Comparison of ENCODE assay signal across 20 cellular contexts in genomic region chr6:18976966-18977365, GRCh38.
"Had no signal": no experiment of that assay in that cellular context is flagged by ENCODE, and none has a peak within 500 bp of the region (broad histone marks: within the 10 kb centered on the region; RNA-seq: fewer than 3 reads in every experiment).

No MANE protein-coding gene starts in this region.

- H3K4me3 ChIP-seq: MG63 had no signal

- H3K27me3 ChIP-seq: MG63 had no signal

- ATAC-seq: HepG2, T-cell had no signal

- H3K36me3 ChIP-seq: MG63 had no signal

- DNase-seq: IMR-90, Karpas-422, KG1, MG63, NCI-H1092 treated with DMSO at 0.1 percent for 48 hours, NCI-H1417 treated with DMSO at 0.1 percent for 48 hours, NCI-H146, NCI-H1694 treated with DMSO at 0.1 percent for 48 hours, NCI-H2107, NCI-H2171 treated with DMSO at 0.1 percent for 48 hours, NCI-H345, NCI-H446 treated with DMSO at 0.1 percent for 48 hours, NCI-H524, NCI-H526 treated with DMSO at 0.1 percent for 48 hours, RPMI8226, SHP77, SK-N-SH, SW 1271, T-cell had no signal

- H3K9ac ChIP-seq: SK-N-SH had no signal

- H3K4me2 ChIP-seq: SK-N-SH had no signal

- H3K9me2 ChIP-seq: SK-N-SH had no signal

- H3K9me3 ChIP-seq: MG63, SK-N-SH had no signal
